ENCODE assay signal across 8 cellular contexts in genomic region chr9:127388037-127388855, GRCh38. TPM values are rescaled to one million over a fixed set of nuclear protein-coding genes. Genes with fewer than 3 reads are reported as not detected.
DNase-seq lines count a peak whose midpoint lies in the region; ATAC-seq and TF ChIP-seq lines count a peak whose summit lies in the region.

No MANE protein-coding gene starts in this region.

- H3K79me1 ChIP-seq in IMR-90 (ENCODE audit: low read depth in 1 of 2, low read length in 2 of 2), result no peaks in the 10 kb centered on the region
- no peaks in the 10 kb centered on the region for H3K79me1 ChIP-seq in neuronal stem cell (ENCODE audit: low read depth, low read length)

- H2BK15ac ChIP-seq in IMR-90 (ENCODE audit: low read depth, low read length) (no peak overlapping the region; the same call in 2 of the 3 replicates), neuronal stem cell (ENCODE audit: low read length) (no peak overlapping the region)

- TF ChIP-seq CTCF in IMR-90 (conservative IDR thresholded peaks at IDR 0.05; ENCODE audit: low read depth, low read length) (no peak), thoracic aorta (IDR thresholded peaks at IDR 0.05) (no peak)

- H4K91ac ChIP-seq in IMR-90 (ENCODE audit: insufficient read depth, low read depth, low read length) (no peak overlapping the region), neuronal stem cell (ENCODE audit: low read depth, low read length, poor library complexity) (no peak overlapping the region)

- dilution Hi-C loops in IMR-90 (cut with HindIII; ENCODE audit: low sequenced_read_pairs, unreplicated experiment), result no loop called here

- in situ Hi-C loops in IMR-90 (cut with MboI; ENCODE audit: low sequenced_read_pairs), result loop anchor here (25.0 kb wide), 1 partner anchor 451 kb away; no protein-coding TSS in a partner anchor

- WGBS in IMR-90 (ENCODE audit: extremely low coverage in 2 of 2, insufficient read length in 1 of 2), 2 experiments, result 33% methylated on average over 3 of the region's 10 CpGs; no CpG with 5 or more reads in 1 of the 2 experiments
- WGBS in neuronal stem cell (ENCODE audit: extremely low coverage in 2 of 2, insufficient read length in 2 of 2, insufficient replicate concordance in 1 of 2), 2 donors, result no CpG with 5 or more reads among the region's 10 CpGs

- H2BK120ac ChIP-seq in IMR-90 (ENCODE audit: low read depth, low read length) (peak overlapping the region; percentile 57; the same call in 1 of the 2 replicates), neuronal stem cell (ENCODE audit: low read depth, low read length) (no peak overlapping the region)

- H3K36me3 ChIP-seq in BLaER1, result no peaks in the 10 kb centered on the region
- H3K36me3 ChIP-seq in IMR-90 (ENCODE audit: control insufficient read depth, insufficient read depth, low read length), result no peaks in the 10 kb centered on the region
- no peaks in the 10 kb centered on the region for H3K36me3 ChIP-seq in neuronal stem cell (replicated peaks in 1 of 2; ENCODE audit: control insufficient read depth in 2 of 2, insufficient read depth in 2 of 2, low read length in 2 of 2)
- peaks cover 10% of the 10 kb centered on the region for H3K36me3 ChIP-seq in thoracic aorta

- peaks cover 64% of the 10 kb centered on the region for H3K27me3 Mint-ChIP-seq in activated CD4-positive, alpha-beta T cell treated with anti-CD3 and anti-CD28 coated beads, Interleukin-2, amount 10 ng/mL, durations not matched to agents 24 days and 14 days

- ATAC-seq in GM21447 (IDR thresholded peaks at IDR 0.05; ENCODE audit: unreplicated experiment) (peak; percentile 92), IMR-90 (ENCODE audit: low read depth) (peak; percentile 100), thoracic aorta (ENCODE audit: insufficient number of reproducible peaks, low FRiP score, low read depth) (peak; percentile 63)

- H2BK12ac ChIP-seq in neuronal stem cell (ENCODE audit: low read length), result no peak overlapping the region

- no peak overlapping the region for H3K56ac ChIP-seq in IMR-90 (ENCODE audit: extremely low read depth, insufficient read depth, low read length)

- peak overlapping the region; percentile 61 for H4K5ac ChIP-seq in IMR-90 (ENCODE audit: low read depth, low read length)

- H3K14ac ChIP-seq in IMR-90 (replicated peaks; ENCODE audit: low read depth, low read length), result 0 out of 2 replicates have a peak overlapping the region, but pooled peaks have one; percentile 54
- H3K14ac ChIP-seq in neuronal stem cell (ENCODE audit: low read length), result no peak overlapping the region

- no peak overlapping the region for H3K23ac ChIP-seq in IMR-90 (ENCODE audit: low read depth, low read length)
- H3K23ac ChIP-seq in neuronal stem cell (ENCODE audit: low read depth, low read length, poor library complexity), result no peak overlapping the region

- peak; percentile 98 for DNase-seq in IMR-90
- peak; percentile 96 for DNase-seq in activated CD4-positive, alpha-beta T cell treated with anti-CD3 and anti-CD28 coated beads, Interleukin-2, amount 10 ng/mL, durations not matched to agents 24 days and 14 days
- peak; percentile 81 for DNase-seq in effector CD4-positive, alpha-beta T cell
- no peak for DNase-seq in neuronal stem cell (ENCODE audit: low spot score)
- DNase-seq in thoracic aorta (ENCODE audit: low spot score), result no peak
- DNase-seq in NCI-H1694 treated with DMSO at 0.1 percent for 48 hours (lab: John Stamatoyannopoulos, UW), result no peak

- H3K9me1 ChIP-seq in IMR-90 (ENCODE audit: insufficient read depth, low read length), result peaks cover 11% of the 10 kb centered on the region

- BruUV-seq in IMR-90 (replicated peaks; lab: Mats Ljungman, UMichigan), result no TSS peak

- H3K4me3 Mint-ChIP-seq in activated CD4-positive, alpha-beta T cell treated with anti-CD3 and anti-CD28 coated beads, Interleukin-2, amount 10 ng/mL, durations not matched to agents 24 days and 14 days, result peak overlapping the region; percentile 62

- 0 out of 2 replicates have a peak, but pooled peaks have one; percentile 5 for TF ChIP-seq RAD21 in IMR-90 (IDR thresholded peaks at IDR 0.05; ENCODE audit: low read length)

- POLR2A ChIA-PET in IMR-90 (lab: Charles Lee; ENCODE audit: unreplicated experiment), result no interaction called here

- H3K27ac Mint-ChIP-seq in activated CD4-positive, alpha-beta T cell treated with anti-CD3 and anti-CD28 coated beads, Interleukin-2, amount 10 ng/mL, durations not matched to agents 24 days and 14 days, result peak overlapping the region; percentile 78

- H2AK9ac ChIP-seq in IMR-90 (replicated peaks; ENCODE audit: low read depth, low read length, poor library complexity), result no peak overlapping the region

- peak overlapping the region in 1 of 2 experiments; percentile 43; a peak in 2 of 4 replicates for H4K8ac ChIP-seq in IMR-90 (ENCODE audit: low read depth in 2 of 2, low read length in 2 of 2)
- H4K8ac ChIP-seq in neuronal stem cell (ENCODE audit: low read depth, low read length), result no peak overlapping the region

- H3K4me1 ChIP-seq in BLaER1 (peaks cover 49% of the 10 kb centered on the region), IMR-90 (ENCODE audit: control insufficient read depth, insufficient read depth, low read length) (peaks cover 5% of the 10 kb centered on the region), neuronal stem cell (ENCODE audit: control insufficient read depth in 2 of 2, insufficient read depth in 1 of 2, low read depth in 1 of 2, low read length in 2 of 2) (peaks cover 0 to 26% of the 10 kb centered on the region in 2 donors), thoracic aorta (ENCODE audit: control insufficient read depth in 1 of 2, low read depth in 2 of 2) (peaks cover 4 to 12% of the 10 kb centered on the region in 2 donors)

- H2AFZ ChIP-seq in IMR-90 (replicated peaks; ENCODE audit: low read length, poor library complexity) (no peak overlapping the region), neuronal stem cell (ENCODE audit: low read length) (peak overlapping the region; percentile 3)

- no peaks in the 10 kb centered on the region for H3K9me3 Mint-ChIP-seq in activated CD4-positive, alpha-beta T cell treated with anti-CD3 and anti-CD28 coated beads, Interleukin-2, amount 10 ng/mL, durations not matched to agents 24 days and 14 days

- H3K4me2 ChIP-seq in BLaER1, result peak overlapping the region; percentile 77
- H3K4me2 ChIP-seq in IMR-90 (ENCODE audit: low read depth, low read length), result peak overlapping the region; percentile 91
- no peak overlapping the region for H3K4me2 ChIP-seq in neuronal stem cell (ENCODE audit: insufficient read depth, low read length, poor library complexity, severe bottlenecking)

- H2AK5ac ChIP-seq in IMR-90 (ENCODE audit: low read depth, low read length) (peak overlapping the region; percentile 38; the same call in 1 of the 2 replicates), neuronal stem cell (ENCODE audit: low read depth, low read length) (no peak overlapping the region)

- H3K9ac ChIP-seq in BLaER1 (no peak overlapping the region), IMR-90 (ENCODE audit: low read depth, low read length) (0 out of 2 replicates have a peak overlapping the region, but pooled peaks have one; percentile 12), neuronal stem cell (ENCODE audit: low read depth, low read length, poor library complexity) (no peak overlapping the region)

- CTCF ChIA-PET in IMR-90 (lab: Yijun Ruan, JAX), result interaction anchor here (0.5 to 0.8 kb wide), 3 partner anchors 11 to 30 kb away, joined by 3 to 4 read pairs (median 4); no protein-coding TSS in a partner anchor

- no peak for TF ChIP-seq POLR2A in IMR-90 (IDR thresholded peaks at IDR 0.05; ENCODE audit: low read depth, low read length)

- no peaks in the 10 kb centered on the region for H3K36me3 Mint-ChIP-seq in activated CD4-positive, alpha-beta T cell treated with anti-CD3 and anti-CD28 coated beads, Interleukin-2, amount 10 ng/mL, durations not matched to agents 24 days and 14 days (ENCODE audit: low read depth)

- peak overlapping the region; percentile 45; the same call in 1 of the 2 replicates for H2BK20ac ChIP-seq in IMR-90 (ENCODE audit: low read depth, low read length)

- H3K4me1 Mint-ChIP-seq in activated CD4-positive, alpha-beta T cell treated with anti-CD3 and anti-CD28 coated beads, Interleukin-2, amount 10 ng/mL, durations not matched to agents 24 days and 14 days, result peaks cover 27% of the 10 kb centered on the region

- H2BK5ac ChIP-seq in IMR-90 (ENCODE audit: low read depth, low read length, poor library complexity, severe bottlenecking) (peak overlapping the region; percentile 71), neuronal stem cell (ENCODE audit: low read length) (no peak overlapping the region)

- H4K20me1 ChIP-seq in BLaER1 (peaks cover 46% of the 10 kb centered on the region), IMR-90 (ENCODE audit: insufficient read depth, low read length) (peaks cover 9% of the 10 kb centered on the region; the same call in 1 of the 2 replicates)

- intact Hi-C loops in IMR-90 (cut with micrococcal nuclease), result loop anchor here (2.0 kb wide), 1 partner anchor 173 kb away; no protein-coding TSS in a partner anchor
- intact Hi-C loops in activated CD4-positive, alpha-beta T cell treated with anti-CD3 and anti-CD28 coated beads, Interleukin-2, amount 10 ng/mL, durations not matched to agents 24 days and 14 days (cut with micrococcal nuclease), result loop anchor here (1.0 to 2.0 kb wide), 3 partner anchors 8 to 383 kb away; no protein-coding TSS in a partner anchor

- peak overlapping the region; percentile 68 for H3K4ac ChIP-seq in IMR-90 (ENCODE audit: low read depth, low read length)
- H3K4ac ChIP-seq in neuronal stem cell (ENCODE audit: low read length), result no peak overlapping the region

- H3K27ac ChIP-seq in BLaER1 (no peak overlapping the region), IMR-90 (ENCODE audit: insufficient read depth, low read length) (peak overlapping the region; percentile 83; the same call in 1 of the 2 replicates), neuronal stem cell (replicated peaks; ENCODE audit: low read length) (no peak overlapping the region), thoracic aorta (peak overlapping the region; percentile 10 to 57)

- peaks cover 60% of the 10 kb centered on the region for H3K27me3 ChIP-seq in BLaER1
- peaks cover 22% of the 10 kb centered on the region for H3K27me3 ChIP-seq in IMR-90 (ENCODE audit: control insufficient read depth, insufficient read depth, low read length)
- H3K27me3 ChIP-seq in neuronal stem cell (ENCODE audit: control insufficient read depth in 3 of 3, insufficient read depth in 3 of 3, low read depth in 1 of 3, low read length in 3 of 3), result no peaks in the 10 kb centered on the region
- no peaks in the 10 kb centered on the region for H3K27me3 ChIP-seq in thoracic aorta (replicated peaks; ENCODE audit: insufficient read depth)

- H3K18ac ChIP-seq in IMR-90 (ENCODE audit: low read depth, low read length) (peak overlapping the region; percentile 89), neuronal stem cell (ENCODE audit: low read length) (no peak overlapping the region)

- no peaks in the 10 kb centered on the region for H3K9me3 ChIP-seq in BLaER1
- no peaks in the 10 kb centered on the region for H3K9me3 ChIP-seq in IMR-90 (ENCODE audit: control insufficient read depth, insufficient read depth, low read length)
- H3K9me3 ChIP-seq in neuronal stem cell (replicated peaks in 1 of 2; ENCODE audit: control insufficient read depth in 2 of 2, insufficient read depth in 1 of 2, low read depth in 1 of 2, low read length in 2 of 2), result no peaks in the 10 kb centered on the region
- no peaks in the 10 kb centered on the region for H3K9me3 ChIP-seq in thoracic aorta

- H3K4me3 ChIP-seq in BLaER1 (no peak overlapping the region), IMR-90 (ENCODE audit: insufficient read depth, low read depth, low read length) (no peak overlapping the region), neuronal stem cell (ENCODE audit: low read length in 2 of 2) (peak overlapping the region in 1 of 2 donors; percentile 0), thoracic aorta (no peak overlapping the region)

RNA-seq across cellular contexts. Expression of gene SLC2A8, which starts 8.7 kb away (rescaled TPM):
- total RNA-seq in IMR-90 (2012; rRNA removed), result 6.4 and 9.0 TPM in 2 replicates
- polyA plus RNA-seq in IMR-90 (2012; rRNA removed), result 12.0 and 13.2 TPM in 2 replicates
- polyA plus RNA-seq in IMR-90 (2012; cell fraction: cytosol; rRNA removed), result 4.0 and 12.6 TPM in 2 replicates
- polyA plus RNA-seq in IMR-90 (2012; cell fraction: nucleus; rRNA removed; ENCODE audit: low replicate concordance), result 17.6 and 48.8 TPM in 2 replicates
- 3.9 and 5.8 TPM in 2 replicates for total RNA-seq in activated CD4-positive, alpha-beta T cell treated with anti-CD3 and anti-CD28 coated beads, Interleukin-2, amount 10 ng/mL, durations not matched to agents 24 days and 14 days
- polyA plus RNA-seq in neuronal stem cell (2013, experiment 1 of 2), result 10.9 TPM
- polyA plus RNA-seq in neuronal stem cell (2013, experiment 2 of 2), result 10.8 TPM
- total RNA-seq in thoracic aorta, result 10 to 100 TPM; 21.3 to 33.4 TPM

RNA-seq across cellular contexts. Expression of gene ZNF79, which starts 35.9 kb away (rescaled TPM):
- total RNA-seq in IMR-90 (2012; rRNA removed) (13.9 and 15.4 TPM in 2 replicates), thoracic aorta (10 to 100 TPM in 1 of 2 donors, 1 to 10 TPM in 1; 7.3 to 12.2 TPM)
- polyA plus RNA-seq in IMR-90 (2012; rRNA removed), result 5.3 and 5.6 TPM in 2 replicates
- polyA plus RNA-seq in IMR-90 (2012; cell fraction: cytosol; rRNA removed), result 2.4 and 4.0 TPM in 2 replicates
- 9.5 and 14.4 TPM in 2 replicates for polyA plus RNA-seq in IMR-90 (2012; cell fraction: nucleus; rRNA removed; ENCODE audit: low replicate concordance)
- total RNA-seq in activated CD4-positive, alpha-beta T cell treated with anti-CD3 and anti-CD28 coated beads, Interleukin-2, amount 10 ng/mL, durations not matched to agents 24 days and 14 days, result 17.2 and 17.3 TPM in 2 replicates
- polyA plus RNA-seq in neuronal stem cell (2013, experiment 1 of 2), result 3.2 TPM
- 3.3 TPM for polyA plus RNA-seq in neuronal stem cell (2013, experiment 2 of 2)

Comparison
In these comparisons a context has a peak if more than half of its experiments do, and no peak if none do; other contexts are left out.
1. H3K27ac ChIP-seq: peak in IMR-90 (single experiment) and thoracic aorta (2 of 2); none in BLaER1 (single experiment) and neuronal stem cell (single experiment).
2. DNase-seq: peak in IMR-90 (single experiment), activated CD4-positive, alpha-beta T cell treated with anti-CD3 and anti-CD28 coated beads, Interleukin-2, amount 10 ng/mL, durations not matched to agents 24 days and 14 days (single experiment) and effector CD4-positive, alpha-beta T cell (single experiment); none in neuronal stem cell (single experiment), thoracic aorta (single experiment) and NCI-H1694 treated with DMSO at 0.1 percent for 48 hours (single experiment).
3. Peak in every context shown above with its lines, with median percentiles within 50 percentile points of each other: ATAC-seq.